Comparison of ENCODE assay signal across 25 cellular contexts in the genomic region with DNA sequence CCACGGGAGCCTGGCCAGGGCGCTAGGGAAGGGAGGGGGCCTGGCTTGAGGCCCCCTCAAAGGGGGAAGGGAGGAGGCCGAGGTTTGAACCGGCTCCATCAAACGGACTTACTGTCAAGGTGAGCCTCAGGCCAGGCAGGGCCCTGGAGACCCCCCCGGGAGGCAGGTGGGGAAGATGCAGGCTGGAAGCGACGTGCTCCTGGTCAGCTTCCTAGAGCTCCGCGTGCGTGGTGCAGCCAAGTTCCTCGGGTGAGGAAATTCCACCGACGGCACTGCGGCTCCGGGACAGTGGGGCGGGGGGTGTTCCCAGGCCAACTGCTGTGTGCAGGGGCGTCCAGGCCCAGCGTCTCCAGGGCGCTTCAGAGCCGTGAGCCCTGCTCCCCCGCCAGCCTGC.
"Had no signal": no experiment of that assay in that cellular context is flagged by ENCODE, and none has a peak within 500 bp of the region (broad histone marks: within the 10 kb centered on the region; RNA-seq: fewer than 3 reads in every experiment).

No MANE protein-coding gene starts in this region.

- H3K27ac ChIP-seq: KMS-11, RWPE1, SJSA1 had no signal

- DNase-seq: activated CD4-positive, alpha-beta T cell treated with anti-CD3 and anti-CD28 coated beads for 48 hours; activated CD4-positive, alpha-beta T cell treated with anti-CD3 and anti-CD28 coated beads, Interleukin-2, amount 50 U/mL, for 4 hours; activated CD4-positive, CD25-positive, alpha-beta regulatory T cell treated with anti-CD3 and anti-CD28 coated beads, Interleukin-2, amount 50 U/mL, for 72 hours; activated CD8-positive, alpha-beta memory T cell treated with anti-CD3 and anti-CD28 coated beads, Interleukin-2, amount 10 ng/mL, durations not matched to agents 7 days and 5 days; activated gamma-delta T cell treated with Interleukin-2 at 50 U/mL for 16 hours; activated naive CD4-positive, alpha-beta T cell treated with anti-CD3 and anti-CD28 coated beads, Interleukin-2, amount 10 ng/mL, durations not matched to agents 7 days and 5 days; activated T-cell treated with anti-CD3 and anti-CD28 coated beads, Interleukin-2, amount 50 U/mL, for 24 hours; central memory CD4-positive, alpha-beta T cell; NCI-H1092; NCI-H1436; NCI-H1694 treated with DMSO at 0.1 percent for 48 hours; NCI-H2029 treated with DMSO at 0.1 percent for 48 hours; NCI-H345; NCI-H510A; NCI-H69; NK-92 treated with Interleukin-12 subunit alpha and Interleukin-12 subunit beta, amount 100 ng/mL, for 24 hours; OCI-M1; SHP77 had no signal

- H3K4me2 ChIP-seq: KMS-11 had no signal

- H3K27me3 ChIP-seq: SJSA1 had no signal

- H3K4me1 ChIP-seq: SJSA1 had no signal

- H3K9me3 ChIP-seq: SJSA1 had no signal

- ATAC-seq: activated CD8-positive, alpha-beta memory T cell treated with anti-CD3 and anti-CD28 coated beads, Interleukin-2, amount 10 ng/mL, durations not matched to agents 7 days and 5 days; activated T-helper 17 cell treated with anti-CD3 and anti-CD28 coated beads, Interleukin-2, amount 50 U/mL, for 72 hours; Panc1; WTC11 had no signal

- H3K9ac ChIP-seq: KMS-11 had no signal

- FAIRE-seq: bronchial epithelial cell had no signal

- H3K36me3 ChIP-seq: SJSA1 had no signal

- H3K4me3 ChIP-seq: SJSA1 had no signal
